In the genomic region with DNA sequence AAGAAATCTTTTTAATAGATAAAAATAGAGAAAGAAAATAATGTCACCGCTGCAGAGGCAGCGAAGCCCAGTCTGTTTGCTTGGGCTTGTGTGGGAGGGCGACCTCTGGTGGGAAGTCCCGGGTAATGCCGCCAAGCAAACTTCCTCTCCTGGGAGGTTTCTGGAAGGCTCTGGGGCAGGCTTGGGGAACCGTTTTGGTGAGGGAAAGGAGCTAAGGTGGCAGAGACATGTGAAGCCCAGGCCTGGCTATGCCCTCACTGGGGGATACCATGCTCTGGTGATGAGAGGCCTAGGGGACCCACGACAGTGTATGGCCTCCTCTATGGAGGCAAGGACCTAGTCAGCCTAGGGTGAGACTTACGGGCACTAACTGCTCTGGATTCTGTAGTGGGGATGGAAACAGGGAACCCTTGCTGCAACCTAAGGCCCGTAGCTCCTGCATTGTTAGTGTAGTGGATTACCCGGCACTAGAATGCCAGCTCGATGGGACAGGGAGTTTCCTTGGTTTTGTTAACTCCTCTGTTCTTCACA, we compare ENCODE assay signal across 8 cellular contexts.
DNase-seq lines count a peak whose midpoint lies in the region; ATAC-seq, FAIRE-seq and TF ChIP-seq lines count a peak whose summit lies in the region.

No MANE protein-coding gene starts in this region.

- no peaks in the 10 kb centered on the region for H4K20me1 ChIP-seq in SK-N-SH (ENCODE audit: insufficient read depth)

- POLR2A ChIA-PET in SK-N-SH (lab: Yijun Ruan, JAX) = interaction anchor here (2.0 kb wide), 1 partner anchor 635 kb away, joined by 8 read pairs; a partner anchor contains a TSS

- H3K27me3 Mint-ChIP-seq in brain = peaks cover 27% of the 10 kb centered on the region

- H3K9me3 Mint-ChIP-seq in brain = peaks cover 9 to 19% (median 14%) of the 10 kb centered on the region in 5 experiments

- peak; percentile 95 for TF ChIP-seq RAD21 in SK-N-SH (IDR thresholded peaks at IDR 0.05; ENCODE audit: low read length)

- H3K27ac Mint-ChIP-seq in brain = peak overlapping the region in 3 of 5 experiments; percentile 47 to 82 (median 65)

- 0 out of 4 replicates have a peak, but pooled peaks of 1 of the 2 experiments have one; percentile 29 for TF ChIP-seq EP300 in SK-N-SH (IDR thresholded peaks at IDR 0.05; ENCODE audit: borderline replicate concordance in 1 of 2, low read depth in 1 of 2, low read length in 1 of 2)

- peak; percentile 91 for TF ChIP-seq CTCF in SK-N-SH (IDR thresholded peaks at IDR 0.05)
- TF ChIP-seq CTCF in brain (conservative IDR thresholded peaks at IDR 0.05) = peak; percentile 84 to 91

- H3K4me3 ChIP-seq in SK-N-SH (ENCODE audit: low read depth in 2 of 2, low read length in 1 of 2) (peak overlapping the region in 1 of 2 experiments; percentile 45; a peak in 1 of 4 replicates), iPS DF 6.9 (ENCODE audit: low read length) (no peak overlapping the region), small intestine (ENCODE audit: low read depth in 1 of 2, low read length in 2 of 2) (no peak overlapping the region)

- no peak overlapping the region for H3K9ac ChIP-seq in SK-N-SH

- H3F3A ChIP-seq in SK-N-SH (replicated peaks; ENCODE audit: insufficient read depth) = no peaks in the 10 kb centered on the region

- H3K4me2 ChIP-seq in SK-N-SH = no peak overlapping the region

- peak; percentile 82 for ATAC-seq in GM19395 (IDR thresholded peaks at IDR 0.05; ENCODE audit: unreplicated experiment)
- no peak for ATAC-seq in HG03196 (IDR thresholded peaks at IDR 0.05; ENCODE audit: unreplicated experiment)

- no peak overlapping the region for H3K27ac ChIP-seq in SK-N-SH (ENCODE audit: low read depth in 2 of 2, low read length in 1 of 2)
- no peak overlapping the region for H3K27ac ChIP-seq in iPS DF 6.9 (ENCODE audit: low read length)
- H3K27ac ChIP-seq in small intestine (ENCODE audit: low read depth in 1 of 2, low read length in 1 of 2) = peak overlapping the region in 1 of 2 donors; percentile 62

- H3K9me3 ChIP-seq in SK-N-SH (no peaks in the 10 kb centered on the region), iPS DF 6.9 (ENCODE audit: control insufficient read depth, insufficient read depth, low read length) (no peaks in the 10 kb centered on the region), small intestine (ENCODE audit: control insufficient read depth, low read depth) (no peaks in the 10 kb centered on the region)

- peak overlapping the region; percentile 73; the same call in 1 of the 2 replicates for H2AFZ ChIP-seq in SK-N-SH (ENCODE audit: low read depth)

- peaks cover 0 to 27% of the 10 kb centered on the region in 2 experiments; a peak in 2 of 4 replicates for H3K4me1 ChIP-seq in SK-N-SH (ENCODE audit: control insufficient read depth in 1 of 2, insufficient read depth in 2 of 2, low read depth in 1 of 2, low read length in 1 of 2)
- no peaks in the 10 kb centered on the region for H3K4me1 ChIP-seq in iPS DF 6.9 (ENCODE audit: control insufficient read depth, insufficient read depth, low read length)
- peaks cover 0 to 8% of the 10 kb centered on the region in 2 donors for H3K4me1 ChIP-seq in small intestine (ENCODE audit: control insufficient read depth in 2 of 2, insufficient read depth in 1 of 2, low read depth in 1 of 2, low read length in 1 of 2)

- FAIRE-seq in HTR-8/SVneo (lab: Jason Lieb, UNC) (no peak), small intestine (lab: Jason Lieb, UNC) (no peak)

- DNase-seq in D341Med (ENCODE audit: low spot score) = peak; percentile 70
- peak; percentile 67 for DNase-seq in HTR-8/SVneo (ENCODE audit: insufficient read length, low spot score)
- DNase-seq in SK-N-SH = peak; percentile 81
- peak; percentile 27 for DNase-seq in iPS DF 6.9 (ENCODE audit: low read depth, low spot score)
- DNase-seq in small intestine = peak; percentile 65

- peaks cover 39% of the 10 kb centered on the region for H3K4me1 Mint-ChIP-seq in brain

- H3K4me3 Mint-ChIP-seq in brain = peak overlapping the region in 4 of 5 experiments; percentile 21 to 72 (median 40)

- H3K36me3 ChIP-seq in SK-N-SH (replicated peaks in 1 of 2; ENCODE audit: control insufficient read depth in 1 of 2, insufficient read depth in 2 of 2, low read length in 1 of 2) (no peaks in the 10 kb centered on the region), iPS DF 6.9 (ENCODE audit: control insufficient read depth, insufficient read depth, low read length) (no peaks in the 10 kb centered on the region), small intestine (ENCODE audit: control insufficient read depth in 2 of 2, insufficient read depth in 2 of 2, low read length in 2 of 2) (no peaks in the 10 kb centered on the region)

- CTCF ChIA-PET in SK-N-SH (lab: Yijun Ruan, JAX) = interaction anchor here (0.5 to 2.8 kb wide), 60 partner anchors 9 to 1075 kb away, joined by 3 to 32 read pairs (median 3); a partner anchor contains a TSS

- H3K27me3 ChIP-seq in SK-N-SH (ENCODE audit: insufficient read depth) (no peaks in the 10 kb centered on the region), iPS DF 6.9 (ENCODE audit: control insufficient read depth, insufficient read depth, low read length) (no peaks in the 10 kb centered on the region), small intestine (ENCODE audit: control insufficient read depth in 2 of 2, insufficient read depth in 2 of 2, low read length in 2 of 2) (no peaks in the 10 kb centered on the region)

- no peaks in the 10 kb centered on the region for H3K9me2 ChIP-seq in SK-N-SH

- H3K79me2 ChIP-seq in SK-N-SH (ENCODE audit: insufficient read depth) = no peaks in the 10 kb centered on the region

- peaks cover 7% of the 10 kb centered on the region for H3K36me3 Mint-ChIP-seq in brain

- 31% methylated on average over 10 of the region's 11 CpGs for WGBS in SK-N-SH (ENCODE audit: low lambda C conversion rate)
- WGBS in iPS DF 6.9 (ENCODE audit: insufficient coverage, insufficient read length) = no CpG with 5 or more reads among the region's 11 CpGs
- 21 to 36% (median 26%) methylated on average over 11 of the region's 11 CpGs for WGBS in small intestine, 3 donors

TF ChIP-seq in SK-N-SH, 30 proteins besides CTCF, POLR2A, EP300 and RAD21 (continues in another document):
- no peak for TF ChIP-seq EZH2phosphoT487 (IDR thresholded peaks at IDR 0.05; ENCODE audit: borderline replicate concordance, low read depth)
- TF ChIP-seq JUND (IDR thresholded peaks at IDR 0.05) = no peak
- TF ChIP-seq TCF12 (IDR thresholded peaks at IDR 0.05) = no peak
- TF ChIP-seq, protein P1, sequence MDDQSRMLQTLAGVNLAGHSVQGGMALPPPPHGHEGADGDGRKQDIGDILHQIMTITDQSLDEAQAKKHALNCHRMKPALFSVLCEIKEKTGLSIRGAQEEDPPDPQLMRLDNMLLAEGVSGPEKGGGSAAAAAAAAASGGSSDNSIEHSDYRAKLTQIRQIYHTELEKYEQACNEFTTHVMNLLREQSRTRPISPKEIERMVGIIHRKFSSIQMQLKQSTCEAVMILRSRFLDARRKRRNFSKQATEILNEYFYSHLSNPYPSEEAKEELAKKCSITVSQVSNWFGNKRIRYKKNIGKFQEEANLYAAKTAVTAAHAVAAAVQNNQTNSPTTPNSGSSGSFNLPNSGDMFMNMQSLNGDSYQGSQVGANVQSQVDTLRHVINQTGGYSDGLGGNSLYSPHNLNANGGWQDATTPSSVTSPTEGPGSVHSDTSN (IDR thresholded peaks at IDR 0.05) = no peak
- TF ChIP-seq, protein P2, sequence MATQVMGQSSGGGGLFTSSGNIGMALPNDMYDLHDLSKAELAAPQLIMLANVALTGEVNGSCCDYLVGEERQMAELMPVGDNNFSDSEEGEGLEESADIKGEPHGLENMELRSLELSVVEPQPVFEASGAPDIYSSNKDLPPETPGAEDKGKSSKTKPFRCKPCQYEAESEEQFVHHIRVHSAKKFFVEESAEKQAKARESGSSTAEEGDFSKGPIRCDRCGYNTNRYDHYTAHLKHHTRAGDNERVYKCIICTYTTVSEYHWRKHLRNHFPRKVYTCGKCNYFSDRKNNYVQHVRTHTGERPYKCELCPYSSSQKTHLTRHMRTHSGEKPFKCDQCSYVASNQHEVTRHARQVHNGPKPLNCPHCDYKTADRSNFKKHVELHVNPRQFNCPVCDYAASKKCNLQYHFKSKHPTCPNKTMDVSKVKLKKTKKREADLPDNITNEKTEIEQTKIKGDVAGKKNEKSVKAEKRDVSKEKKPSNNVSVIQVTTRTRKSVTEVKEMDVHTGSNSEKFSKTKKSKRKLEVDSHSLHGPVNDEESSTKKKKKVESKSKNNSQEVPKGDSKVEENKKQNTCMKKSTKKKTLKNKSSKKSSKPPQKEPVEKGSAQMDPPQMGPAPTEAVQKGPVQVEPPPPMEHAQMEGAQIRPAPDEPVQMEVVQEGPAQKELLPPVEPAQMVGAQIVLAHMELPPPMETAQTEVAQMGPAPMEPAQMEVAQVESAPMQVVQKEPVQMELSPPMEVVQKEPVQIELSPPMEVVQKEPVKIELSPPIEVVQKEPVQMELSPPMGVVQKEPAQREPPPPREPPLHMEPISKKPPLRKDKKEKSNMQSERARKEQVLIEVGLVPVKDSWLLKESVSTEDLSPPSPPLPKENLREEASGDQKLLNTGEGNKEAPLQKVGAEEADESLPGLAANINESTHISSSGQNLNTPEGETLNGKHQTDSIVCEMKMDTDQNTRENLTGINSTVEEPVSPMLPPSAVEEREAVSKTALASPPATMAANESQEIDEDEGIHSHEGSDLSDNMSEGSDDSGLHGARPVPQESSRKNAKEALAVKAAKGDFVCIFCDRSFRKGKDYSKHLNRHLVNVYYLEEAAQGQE (IDR thresholded peaks at IDR 0.05; ENCODE audit: low read depth, low read length) = no peak
- TF ChIP-seq NRF1 (IDR thresholded peaks at IDR 0.05; ENCODE audit: low read depth, low read length) = no peak; the same call in 1 of the 2 replicates
- TF ChIP-seq GATA2 (CRISPR knock-in tag; IDR thresholded peaks at IDR 0.05) = 0 out of 2 replicates have a peak, but pooled peaks have one; percentile 12
- 0 out of 2 replicates have a peak, but pooled peaks have one; percentile 12 for TF ChIP-seq RCOR1 (IDR thresholded peaks at IDR 0.05; ENCODE audit: low read length)
- TF ChIP-seq MXI1 (IDR thresholded peaks at IDR 0.05; ENCODE audit: low read depth, low read length) = no peak
- TF ChIP-seq, protein P3, sequence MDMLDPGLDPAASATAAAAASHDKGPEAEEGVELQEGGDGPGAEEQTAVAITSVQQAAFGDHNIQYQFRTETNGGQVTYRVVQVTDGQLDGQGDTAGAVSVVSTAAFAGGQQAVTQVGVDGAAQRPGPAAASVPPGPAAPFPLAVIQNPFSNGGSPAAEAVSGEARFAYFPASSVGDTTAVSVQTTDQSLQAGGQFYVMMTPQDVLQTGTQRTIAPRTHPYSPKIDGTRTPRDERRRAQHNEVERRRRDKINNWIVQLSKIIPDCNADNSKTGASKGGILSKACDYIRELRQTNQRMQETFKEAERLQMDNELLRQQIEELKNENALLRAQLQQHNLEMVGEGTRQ (IDR thresholded peaks at IDR 0.05; ENCODE audit: borderline replicate concordance, low read depth, low read length) = no peak
- TF ChIP-seq RXRA (IDR thresholded peaks at IDR 0.05; ENCODE audit: borderline replicate concordance, low read depth) = no peak
- TF ChIP-seq SMC3 (IDR thresholded peaks at IDR 0.05; ENCODE audit: low read depth, low read length) = peak; percentile 89
- no peak for TF ChIP-seq SIN3A (IDR thresholded peaks at IDR 0.05; ENCODE audit: borderline replicate concordance, low read depth, low read length)
- TF ChIP-seq FOSL2 (IDR thresholded peaks at IDR 0.05; ENCODE audit: borderline replicate concordance, low read depth) = no peak

Comparison
In these comparisons a context has a peak if more than half of its experiments do, and no peak if none do; other contexts are left out.
1. DNase-seq: peak in every context shown above with its lines; median percentile 81 in SK-N-SH; 70 in D341Med; 67 in HTR-8/SVneo; 65 in small intestine; 27 in iPS DF 6.9.